In the genomic region with DNA sequence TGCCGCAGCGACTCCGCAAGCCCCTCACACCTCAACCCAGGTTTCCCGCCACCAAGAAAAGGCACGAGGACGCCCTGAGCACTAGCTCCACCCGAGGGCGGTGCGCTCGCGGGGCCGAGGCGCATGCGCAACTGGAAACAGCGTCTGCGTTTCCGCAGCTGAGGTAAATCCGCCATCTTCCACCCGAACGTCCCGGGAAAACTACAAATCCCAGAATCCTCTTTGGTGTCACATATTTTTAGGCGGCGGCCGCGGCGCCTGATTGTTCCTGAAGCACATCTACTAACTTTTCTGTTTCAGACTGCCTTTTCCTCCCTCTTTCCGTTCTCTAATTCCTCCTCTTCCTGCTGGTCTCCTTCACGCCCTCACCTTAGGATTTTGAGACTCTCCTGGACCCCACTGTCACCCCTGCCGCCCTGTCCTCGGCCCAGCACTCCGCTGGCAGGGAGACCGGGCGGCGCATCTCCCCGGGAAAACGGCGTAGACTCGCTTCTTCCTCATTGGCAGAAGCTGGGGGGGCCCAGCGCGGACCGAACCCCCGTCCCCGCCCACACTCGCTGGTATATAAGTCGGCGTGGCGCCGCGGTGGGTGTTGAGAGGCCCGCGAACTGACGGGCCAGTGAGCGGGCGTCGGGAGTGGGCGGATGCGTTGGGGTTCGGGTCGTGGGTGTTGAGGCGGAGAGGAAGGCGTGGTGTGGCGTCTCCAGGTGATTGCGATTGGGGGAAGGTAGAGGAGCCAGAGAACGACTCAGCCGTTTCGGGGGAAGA, we compare ENCODE assay signal across 1 cellular context.
A peak's percentile ranks its signal among the peaks of the same experiment; 100 is the strongest.
TF ChIP-seq lines count a peak whose summit lies in the region.

A gene with protein sequence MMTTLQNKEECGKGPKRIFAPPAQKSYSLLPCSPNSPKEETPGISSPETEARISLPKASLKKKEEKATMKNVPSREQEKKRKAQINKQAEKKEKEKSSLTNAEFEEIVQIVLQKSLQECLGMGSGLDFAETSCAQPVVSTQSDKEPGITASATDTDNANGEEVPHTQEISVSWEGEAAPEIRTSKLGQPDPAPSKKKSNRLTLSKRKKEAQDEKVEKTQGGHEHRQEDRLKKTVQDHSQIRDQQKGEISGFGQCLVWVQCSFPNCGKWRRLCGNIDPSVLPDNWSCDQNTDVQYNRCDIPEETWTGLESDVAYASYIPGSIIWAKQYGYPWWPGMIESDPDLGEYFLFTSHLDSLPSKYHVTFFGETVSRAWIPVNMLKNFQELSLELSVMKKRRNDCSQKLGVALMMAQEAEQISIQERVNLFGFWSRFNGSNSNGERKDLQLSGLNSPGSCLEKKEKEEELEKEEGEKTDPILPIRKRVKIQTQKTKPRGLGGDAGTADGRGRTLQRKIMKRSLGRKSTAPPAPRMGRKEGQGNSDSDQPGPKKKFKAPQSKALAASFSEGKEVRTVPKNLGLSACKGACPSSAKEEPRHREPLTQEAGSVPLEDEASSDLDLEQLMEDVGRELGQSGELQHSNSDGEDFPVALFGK (minus strand): TSS at position 505 of the 768 bp plus-strand sequence. CDS start 8,054 bp downstream, outside the sequence.

TF ChIP-seq in HepG2, 621 proteins besides CTCF, POLR2A, EP300 and RAD21 (continued from another document and continues in another):
- TF ChIP-seq, protein P1, sequence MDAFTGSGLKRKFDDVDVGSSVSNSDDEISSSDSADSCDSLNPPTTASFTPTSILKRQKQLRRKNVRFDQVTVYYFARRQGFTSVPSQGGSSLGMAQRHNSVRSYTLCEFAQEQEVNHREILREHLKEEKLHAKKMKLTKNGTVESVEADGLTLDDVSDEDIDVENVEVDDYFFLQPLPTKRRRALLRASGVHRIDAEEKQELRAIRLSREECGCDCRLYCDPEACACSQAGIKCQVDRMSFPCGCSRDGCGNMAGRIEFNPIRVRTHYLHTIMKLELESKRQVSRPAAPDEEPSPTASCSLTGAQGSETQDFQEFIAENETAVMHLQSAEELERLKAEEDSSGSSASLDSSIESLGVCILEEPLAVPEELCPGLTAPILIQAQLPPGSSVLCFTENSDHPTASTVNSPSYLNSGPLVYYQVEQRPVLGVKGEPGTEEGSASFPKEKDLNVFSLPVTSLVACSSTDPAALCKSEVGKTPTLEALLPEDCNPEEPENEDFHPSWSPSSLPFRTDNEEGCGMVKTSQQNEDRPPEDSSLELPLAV (CRISPR knock-in tag; conservative IDR thresholded peaks at IDR 0.05; ENCODE audit: low read depth) = no peak; the same call in 1 of the 2 replicates
- TF ChIP-seq, protein P2, sequence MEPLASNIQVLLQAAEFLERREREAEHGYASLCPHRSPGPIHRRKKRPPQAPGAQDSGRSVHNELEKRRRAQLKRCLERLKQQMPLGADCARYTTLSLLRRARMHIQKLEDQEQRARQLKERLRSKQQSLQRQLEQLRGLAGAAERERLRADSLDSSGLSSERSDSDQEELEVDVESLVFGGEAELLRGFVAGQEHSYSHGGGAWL (CRISPR knock-in tag; IDR thresholded peaks at IDR 0.05) = peak; percentile 72; the same call in 1 of the 2 replicates
- TF ChIP-seq RBM39 (IDR thresholded peaks at IDR 0.05; ENCODE audit: low read depth, low read length, poor library complexity, severe bottlenecking) (peak; percentile 97), ZSCAN29 (CRISPR knock-in tag; conservative IDR thresholded peaks at IDR 0.05) (peak; percentile 97), ZNF569 (CRISPR knock-in tag; IDR thresholded peaks at IDR 0.05; ENCODE audit: borderline replicate concordance) (0 out of 2 replicates have a peak, but pooled peaks have one; percentile 45), GZF1 (CRISPR knock-in tag; IDR thresholded peaks at IDR 0.05) (no peak; the same call in 1 of the 2 replicates), TSC22D2 (CRISPR knock-in tag; IDR thresholded peaks at IDR 0.05; ENCODE audit: borderline replicate concordance) (0 out of 2 replicates have a peak, but pooled peaks have one; percentile 86), HNRNPUL1 (IDR thresholded peaks at IDR 0.05; ENCODE audit: low read depth, low read length) (no peak), NFIB (CRISPR knock-in tag; IDR thresholded peaks at IDR 0.05; ENCODE audit: borderline replicate concordance) (no peak), NFYC (CRISPR knock-in tag; IDR thresholded peaks at IDR 0.05) (peak; percentile 79), ATF7-NPFF (CRISPR knock-in tag; IDR thresholded peaks at IDR 0.05; ENCODE audit: low read depth) (peak; percentile 95), REL (CRISPR knock-in tag; conservative IDR thresholded peaks at IDR 0.05) (peak; percentile 93; the same call in 1 of the 2 replicates), SIX4 (CRISPR knock-in tag; IDR thresholded peaks at IDR 0.05) (0 out of 2 replicates have a peak, but pooled peaks have one; percentile 35), AGO1 (IDR thresholded peaks at IDR 0.05; ENCODE audit: low read depth, low read length, poor library complexity, severe bottlenecking) (peak; percentile 77), ZKSCAN5 (CRISPR knock-in tag; IDR thresholded peaks at IDR 0.05) (0 out of 2 replicates have a peak, but pooled peaks have one; percentile 56), ZNF883 (CRISPR knock-in tag; IDR thresholded peaks at IDR 0.05; ENCODE audit: not compliant biosample characterization) (peak; percentile 79), ZNF546 (CRISPR knock-in tag; conservative IDR thresholded peaks at IDR 0.05) (no peak), ZNF432 (CRISPR knock-in tag; IDR thresholded peaks at IDR 0.05; ENCODE audit: borderline replicate concordance) (no peak), MAFF (IDR thresholded peaks at IDR 0.05; ENCODE audit: low read depth, low read length) (no peak), REXO4 (CRISPR knock-in tag; IDR thresholded peaks at IDR 0.05; ENCODE audit: borderline replicate concordance) (no peak), ZNF224 (CRISPR knock-in tag; IDR thresholded peaks at IDR 0.05) (0 out of 2 replicates have a peak, but pooled peaks have one; percentile 71), KLF15 (CRISPR knock-in tag; IDR thresholded peaks at IDR 0.05; ENCODE audit: borderline replicate concordance) (peak; percentile 58; the same call in 1 of the 2 replicates), MBNL3 (CRISPR knock-in tag; conservative IDR thresholded peaks at IDR 0.05) (no peak), NFYB (CRISPR knock-in tag; IDR thresholded peaks at IDR 0.05) (peak; percentile 78), TBP (CRISPR knock-in tag; IDR thresholded peaks at IDR 0.05) (no peak), ZFP36L1 (CRISPR knock-in tag; IDR thresholded peaks at IDR 0.05) (no peak; the same call in 1 of the 2 replicates), RBAK (CRISPR knock-in tag; IDR thresholded peaks at IDR 0.05) (peak; percentile 52; the same call in 1 of the 2 replicates), NFKBIZ (CRISPR knock-in tag; IDR thresholded peaks at IDR 0.05) (no peak), ZNF333 (CRISPR knock-in tag; IDR thresholded peaks at IDR 0.05; ENCODE audit: borderline replicate concordance) (peak; percentile 21), TBL1XR1 (IDR thresholded peaks at IDR 0.05; ENCODE audit: borderline replicate concordance, low read length, partially characterized antibody) (peak; percentile 57), GATA4 (IDR thresholded peaks at IDR 0.05; ENCODE audit: borderline replicate concordance, low read depth) (peak; percentile 97), ZNF17 (CRISPR knock-in tag; IDR thresholded peaks at IDR 0.05) (no peak)
- TF ChIP-seq, protein P3, sequence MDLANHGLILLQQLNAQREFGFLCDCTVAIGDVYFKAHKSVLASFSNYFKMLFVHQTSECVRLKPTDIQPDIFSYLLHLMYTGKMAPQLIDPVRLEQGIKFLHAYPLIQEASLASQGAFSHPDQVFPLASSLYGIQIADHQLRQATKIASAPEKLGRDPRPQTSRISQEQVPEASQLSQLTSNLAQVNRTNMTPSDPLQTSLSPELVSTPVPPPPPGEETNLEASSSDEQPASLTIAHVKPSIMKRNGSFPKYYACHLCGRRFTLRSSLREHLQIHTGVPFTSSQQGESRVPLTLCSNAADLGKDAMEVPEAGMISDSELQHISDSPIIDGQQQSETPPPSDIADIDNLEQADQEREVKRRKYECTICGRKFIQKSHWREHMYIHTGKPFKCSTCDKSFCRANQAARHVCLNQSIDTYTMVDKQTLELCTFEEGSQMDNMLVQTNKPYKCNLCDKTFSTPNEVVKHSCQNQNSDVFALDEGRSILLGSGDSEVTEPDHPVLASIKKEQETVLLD (CRISPR knock-in tag; IDR thresholded peaks at IDR 0.05; ENCODE audit: low read depth) = no peak
- TF ChIP-seq, protein P4, sequence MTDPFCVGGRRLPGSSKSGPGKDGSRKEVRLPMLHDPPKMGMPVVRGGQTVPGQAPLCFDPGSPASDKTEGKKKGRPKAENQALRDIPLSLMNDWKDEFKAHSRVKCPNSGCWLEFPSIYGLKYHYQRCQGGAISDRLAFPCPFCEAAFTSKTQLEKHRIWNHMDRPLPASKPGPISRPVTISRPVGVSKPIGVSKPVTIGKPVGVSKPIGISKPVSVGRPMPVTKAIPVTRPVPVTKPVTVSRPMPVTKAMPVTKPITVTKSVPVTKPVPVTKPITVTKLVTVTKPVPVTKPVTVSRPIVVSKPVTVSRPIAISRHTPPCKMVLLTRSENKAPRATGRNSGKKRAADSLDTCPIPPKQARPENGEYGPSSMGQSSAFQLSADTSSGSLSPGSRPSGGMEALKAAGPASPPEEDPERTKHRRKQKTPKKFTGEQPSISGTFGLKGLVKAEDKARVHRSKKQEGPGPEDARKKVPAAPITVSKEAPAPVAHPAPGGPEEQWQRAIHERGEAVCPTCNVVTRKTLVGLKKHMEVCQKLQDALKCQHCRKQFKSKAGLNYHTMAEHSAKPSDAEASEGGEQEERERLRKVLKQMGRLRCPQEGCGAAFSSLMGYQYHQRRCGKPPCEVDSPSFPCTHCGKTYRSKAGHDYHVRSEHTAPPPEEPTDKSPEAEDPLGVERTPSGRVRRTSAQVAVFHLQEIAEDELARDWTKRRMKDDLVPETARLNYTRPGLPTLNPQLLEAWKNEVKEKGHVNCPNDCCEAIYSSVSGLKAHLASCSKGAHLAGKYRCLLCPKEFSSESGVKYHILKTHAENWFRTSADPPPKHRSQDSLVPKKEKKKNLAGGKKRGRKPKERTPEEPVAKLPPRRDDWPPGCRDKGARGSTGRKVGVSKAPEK (CRISPR knock-in tag; IDR thresholded peaks at IDR 0.05; ENCODE audit: borderline replicate concordance) = peak; percentile 30; the same call in 1 of the 2 replicates
- TF ChIP-seq, protein P5, sequence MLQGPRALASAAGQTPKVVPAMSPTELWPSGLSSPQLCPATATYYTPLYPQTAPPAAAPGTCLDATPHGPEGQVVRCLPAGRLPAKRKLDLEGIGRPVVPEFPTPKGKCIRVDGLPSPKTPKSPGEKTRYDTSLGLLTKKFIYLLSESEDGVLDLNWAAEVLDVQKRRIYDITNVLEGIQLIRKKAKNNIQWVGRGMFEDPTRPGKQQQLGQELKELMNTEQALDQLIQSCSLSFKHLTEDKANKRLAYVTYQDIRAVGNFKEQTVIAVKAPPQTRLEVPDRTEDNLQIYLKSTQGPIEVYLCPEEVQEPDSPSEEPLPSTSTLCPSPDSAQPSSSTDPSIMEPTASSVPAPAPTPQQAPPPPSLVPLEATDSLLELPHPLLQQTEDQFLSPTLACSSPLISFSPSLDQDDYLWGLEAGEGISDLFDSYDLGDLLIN (CRISPR knock-in tag; IDR thresholded peaks at IDR 0.05; ENCODE audit: borderline replicate concordance) = peak; percentile 27; the same call in 1 of the 2 replicates
- TF ChIP-seq, protein P6, sequence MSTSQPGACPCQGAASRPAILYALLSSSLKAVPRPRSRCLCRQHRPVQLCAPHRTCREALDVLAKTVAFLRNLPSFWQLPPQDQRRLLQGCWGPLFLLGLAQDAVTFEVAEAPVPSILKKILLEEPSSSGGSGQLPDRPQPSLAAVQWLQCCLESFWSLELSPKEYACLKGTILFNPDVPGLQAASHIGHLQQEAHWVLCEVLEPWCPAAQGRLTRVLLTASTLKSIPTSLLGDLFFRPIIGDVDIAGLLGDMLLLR (CRISPR knock-in tag; IDR thresholded peaks at IDR 0.05) = peak; percentile 68
- TF ChIP-seq, protein P7, sequence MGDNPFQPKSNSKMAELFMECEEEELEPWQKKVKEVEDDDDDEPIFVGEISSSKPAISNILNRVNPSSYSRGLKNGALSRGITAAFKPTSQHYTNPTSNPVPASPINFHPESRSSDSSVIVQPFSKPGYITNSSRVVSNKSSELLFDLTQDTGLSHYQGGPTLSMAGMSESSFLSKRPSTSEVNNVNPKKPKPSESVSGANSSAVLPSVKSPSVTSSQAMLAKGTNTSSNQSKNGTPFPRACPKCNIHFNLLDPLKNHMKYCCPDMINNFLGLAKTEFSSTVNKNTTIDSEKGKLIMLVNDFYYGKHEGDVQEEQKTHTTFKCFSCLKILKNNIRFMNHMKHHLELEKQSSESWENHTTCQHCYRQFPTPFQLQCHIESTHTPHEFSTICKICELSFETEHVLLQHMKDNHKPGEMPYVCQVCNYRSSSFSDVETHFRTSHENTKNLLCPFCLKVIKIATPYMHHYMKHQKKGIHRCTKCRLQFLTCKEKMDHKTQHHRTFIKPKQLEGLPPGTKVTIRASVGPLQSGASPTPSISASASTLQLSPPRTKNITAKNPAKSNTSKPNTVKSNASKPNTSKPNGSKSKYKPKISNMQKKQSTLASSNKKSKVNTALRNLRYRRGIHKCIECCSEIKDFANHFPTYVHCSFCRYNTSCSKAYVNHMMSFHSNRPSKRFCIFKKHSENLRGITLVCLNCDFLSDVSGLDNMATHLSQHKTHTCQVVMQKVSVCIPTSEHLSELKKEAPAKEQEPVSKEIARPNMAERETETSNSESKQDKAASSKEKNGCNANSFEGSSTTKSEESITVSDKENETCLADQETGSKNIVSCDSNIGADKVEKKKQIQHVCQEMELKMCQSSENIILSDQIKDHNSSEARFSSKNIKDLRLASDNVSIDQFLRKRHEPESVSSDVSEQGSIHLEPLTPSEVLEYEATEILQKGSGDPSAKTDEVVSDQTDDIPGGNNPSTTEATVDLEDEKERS (CRISPR knock-in tag; IDR thresholded peaks at IDR 0.05) = peak; percentile 65; the same call in 1 of the 2 replicates
- TF ChIP-seq, protein P8, sequence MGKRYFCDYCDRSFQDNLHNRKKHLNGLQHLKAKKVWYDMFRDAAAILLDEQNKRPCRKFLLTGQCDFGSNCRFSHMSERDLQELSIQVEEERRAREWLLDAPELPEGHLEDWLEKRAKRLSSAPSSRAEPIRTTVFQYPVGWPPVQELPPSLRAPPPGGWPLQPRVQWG (CRISPR knock-in tag; IDR thresholded peaks at IDR 0.05; ENCODE audit: borderline replicate concordance, low read depth) = no peak
- TF ChIP-seq, protein P9, sequence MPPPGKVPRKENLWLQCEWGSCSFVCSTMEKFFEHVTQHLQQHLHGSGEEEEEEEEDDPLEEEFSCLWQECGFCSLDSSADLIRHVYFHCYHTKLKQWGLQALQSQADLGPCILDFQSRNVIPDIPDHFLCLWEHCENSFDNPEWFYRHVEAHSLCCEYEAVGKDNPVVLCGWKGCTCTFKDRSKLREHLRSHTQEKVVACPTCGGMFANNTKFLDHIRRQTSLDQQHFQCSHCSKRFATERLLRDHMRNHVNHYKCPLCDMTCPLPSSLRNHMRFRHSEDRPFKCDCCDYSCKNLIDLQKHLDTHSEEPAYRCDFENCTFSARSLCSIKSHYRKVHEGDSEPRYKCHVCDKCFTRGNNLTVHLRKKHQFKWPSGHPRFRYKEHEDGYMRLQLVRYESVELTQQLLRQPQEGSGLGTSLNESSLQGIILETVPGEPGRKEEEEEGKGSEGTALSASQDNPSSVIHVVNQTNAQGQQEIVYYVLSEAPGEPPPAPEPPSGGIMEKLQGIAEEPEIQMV (CRISPR knock-in tag; IDR thresholded peaks at IDR 0.05; ENCODE audit: low read depth) = peak; percentile 76
